Comparison of ENCODE assay signal across 14 cellular contexts in genomic region chr11:33347490-33348125, GRCh38. TPM values are rescaled to one million over a fixed set of nuclear protein-coding genes. Genes with fewer than 3 reads are reported as not detected.
DNase-seq lines count a peak whose midpoint lies in the region; ATAC-seq and TF ChIP-seq lines count a peak whose summit lies in the region.
"Had no signal": no experiment of that assay in that cellular context is flagged by ENCODE, and none has a peak within 500 bp of the region (broad histone marks: within the 10 kb centered on the region; RNA-seq: fewer than 3 reads in every experiment).

No MANE protein-coding gene starts in this region.

- no peak overlapping the region for H3K27ac ChIP-seq in GM23248
- H3K27ac ChIP-seq: left ventricle myocardium inferior had no signal

- H3K27me3 ChIP-seq in GM23248 (replicated peaks; ENCODE audit: insufficient read depth), result no peaks in the 10 kb centered on the region

- no peaks in the 10 kb centered on the region for H3K4me1 ChIP-seq in GM23248 (ENCODE audit: insufficient read depth)

- H3K36me3 Mint-ChIP-seq in osteocyte (ENCODE audit: unreplicated experiment), result peaks cover 43% of the 10 kb centered on the region

- peak; percentile 98 for ATAC-seq in GM18511 (IDR thresholded peaks at IDR 0.05; ENCODE audit: unreplicated experiment)
- ATAC-seq in GM21515 (IDR thresholded peaks at IDR 0.05; ENCODE audit: unreplicated experiment), result peak; percentile 84
- ATAC-seq in HG03095 (IDR thresholded peaks at IDR 0.05; ENCODE audit: unreplicated experiment), result peak; percentile 86

- no peak overlapping the region for H3K4me2 ChIP-seq in GM23248 (ENCODE audit: unreplicated experiment)

- H3K36me3 ChIP-seq in GM23248 (ENCODE audit: low read depth), result peaks cover 81% of the 10 kb centered on the region

- H3K9me3 Mint-ChIP-seq in osteocyte (ENCODE audit: unreplicated experiment), result no peaks in the 10 kb centered on the region
- H3K9me3 Mint-ChIP-seq: activated CD4-positive, alpha-beta T cell treated with anti-CD3 and anti-CD28 coated beads, Interleukin-2, amount 10 ng/mL, durations not matched to agents 7 days and 5 days; activated naive CD4-positive, alpha-beta T cell treated with anti-CD3 and anti-CD28 coated beads, Interleukin-2, amount 50 U/mL, for 24 hours had no signal

- H3K27me3 Mint-ChIP-seq in osteocyte (ENCODE audit: unreplicated experiment), result no peaks in the 10 kb centered on the region
- H3K27me3 Mint-ChIP-seq: activated CD4-positive, alpha-beta T cell treated with anti-CD3 and anti-CD28 coated beads, Interleukin-2, amount 10 ng/mL, durations not matched to agents 7 days and 5 days; activated naive CD4-positive, alpha-beta T cell treated with anti-CD3 and anti-CD28 coated beads, Interleukin-2, amount 50 U/mL, for 24 hours had no signal

- TF ChIP-seq CTCF in osteocyte (IDR thresholded peaks at IDR 0.05), result no peak

- H3K4me3 ChIP-seq in GM23248, result no peak overlapping the region
- H3K4me3 ChIP-seq: left ventricle myocardium inferior had no signal

- peak; percentile 39 to 43 for DNase-seq in erythroblast (lab: John Stamatoyannopoulos, UW)
- no peak for DNase-seq in NK-92 (lab: John Stamatoyannopoulos, UW; ENCODE audit: unreplicated experiment)
- no peak for DNase-seq in osteocyte (ENCODE audit: extremely low spot score, unreplicated experiment)
- DNase-seq in GM23248, result no peak
- DNase-seq in mesenteric fat pad (ENCODE audit: low spot score), result no peak
- DNase-seq: activated CD4-positive, alpha-beta T cell treated with anti-CD3 and anti-CD28 coated beads, Interleukin-2, amount 10 ng/mL, durations not matched to agents 7 days and 5 days; foreskin fibroblast; left ventricle myocardium inferior; NCI-H1048; stimulated activated CD4-positive, alpha-beta T cell treated with anti-CD3 and anti-CD28 coated beads, Interleukin-2, amount 100 ng/mL, for 48 hours had no signal

- H3K4me3 Mint-ChIP-seq in osteocyte (ENCODE audit: unreplicated experiment), result no peak overlapping the region
- H3K4me3 Mint-ChIP-seq: activated CD4-positive, alpha-beta T cell treated with anti-CD3 and anti-CD28 coated beads, Interleukin-2, amount 10 ng/mL, durations not matched to agents 7 days and 5 days; activated naive CD4-positive, alpha-beta T cell treated with anti-CD3 and anti-CD28 coated beads, Interleukin-2, amount 50 U/mL, for 24 hours had no signal

- no peak overlapping the region for H2AFZ ChIP-seq in GM23248

- H3K27ac Mint-ChIP-seq in osteocyte (ENCODE audit: unreplicated experiment), result no peak overlapping the region
- H3K27ac Mint-ChIP-seq: activated CD4-positive, alpha-beta T cell treated with anti-CD3 and anti-CD28 coated beads, Interleukin-2, amount 10 ng/mL, durations not matched to agents 7 days and 5 days; activated naive CD4-positive, alpha-beta T cell treated with anti-CD3 and anti-CD28 coated beads, Interleukin-2, amount 50 U/mL, for 24 hours had no signal

- H4K20me1 ChIP-seq in GM23248 (ENCODE audit: insufficient read depth), result no peaks in the 10 kb centered on the region

- H3K79me2 ChIP-seq in GM23248 (ENCODE audit: insufficient read depth), result peaks cover 62% of the 10 kb centered on the region

- no peak for TF ChIP-seq POLR2A in erythroblast (IDR thresholded peaks at IDR 0.05; ENCODE audit: low read length)

- H3K9me2 ChIP-seq in GM23248 (ENCODE audit: insufficient read depth), result no peaks in the 10 kb centered on the region

- 85% methylated on average over 2 of the region's 2 CpGs for WGBS in GM23248 (ENCODE audit: low coverage in 1 of 2, low lambda C conversion rate in 2 of 2, missing lambda C conversion rate in 2 of 2), 2 experiments

- no peaks in the 10 kb centered on the region for H3K4me1 Mint-ChIP-seq in osteocyte (ENCODE audit: unreplicated experiment)
- H3K4me1 Mint-ChIP-seq: activated CD4-positive, alpha-beta T cell treated with anti-CD3 and anti-CD28 coated beads, Interleukin-2, amount 10 ng/mL, durations not matched to agents 7 days and 5 days; activated naive CD4-positive, alpha-beta T cell treated with anti-CD3 and anti-CD28 coated beads, Interleukin-2, amount 50 U/mL, for 24 hours had no signal

- in situ Hi-C loops in GM23248 (cut with MboI), result no loop called here

- no peak overlapping the region for H3K9ac ChIP-seq in GM23248

- H3F3A ChIP-seq in GM23248 (ENCODE audit: insufficient read depth), result peaks cover 10% of the 10 kb centered on the region; the same call in 1 of the 2 replicates

- no peaks in the 10 kb centered on the region for H3K9me3 ChIP-seq in GM23248 (ENCODE audit: low read depth)
- H3K9me3 ChIP-seq: left ventricle myocardium inferior had no signal

RNA-seq across cellular contexts. Expression of gene KIAA1549L, which starts 28.3 kb away (rescaled TPM):
- total RNA-seq in osteocyte (7.2 and 7.6 TPM in 2 replicates), mesenteric fat pad (0.16 TPM)
- 29.9 and 35.3 TPM in 2 replicates for total RNA-seq in GM23248 (2014; rRNA removed; shearing (Covaris generic))
- polyA plus RNA-seq in GM23248 (2016; fragmentation: Nextera tagmentation; extraction: Ambion mirVana), result 6.3 and 6.9 TPM in 2 replicates
- total RNA-seq: activated CD4-positive, alpha-beta T cell treated with anti-CD3 and anti-CD28 coated beads, Interleukin-2, amount 10 ng/mL, durations not matched to agents 7 days and 5 days had no signal

Comparison
In these comparisons a context has a peak if more than half of its experiments do, and no peak if none do; other contexts are left out.
1. DNase-seq: peak in erythroblast (2 of 2); none in NK-92 (single experiment), osteocyte (single experiment), GM23248 (single experiment) and mesenteric fat pad (single experiment).
2. Peak in every context shown above with its lines, with median percentiles within 50 percentile points of each other: ATAC-seq.